In the genomic region with DNA sequence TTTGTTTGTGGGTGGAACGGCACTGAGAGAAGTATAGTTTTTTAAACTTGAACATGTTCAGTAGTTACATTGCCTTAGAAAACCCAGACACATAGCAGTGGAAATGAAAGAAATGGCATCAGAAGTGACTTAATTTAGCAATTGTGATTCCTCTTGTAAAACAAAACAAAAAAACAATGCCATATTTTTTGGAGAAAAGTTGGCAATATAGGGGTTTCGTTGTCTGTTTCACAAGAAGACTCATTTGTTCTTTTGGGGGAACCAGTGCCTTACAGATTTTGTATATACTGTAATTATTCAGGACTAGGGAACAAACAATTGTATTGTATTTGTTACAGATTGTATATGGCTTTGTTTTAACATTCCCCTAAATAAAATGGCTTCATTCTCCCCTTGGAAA, we compare ENCODE assay signal across 23 cellular contexts.
DNase-seq lines count a peak whose midpoint lies in the region; ATAC-seq, FAIRE-seq and TF ChIP-seq lines count a peak whose summit lies in the region.
"Had no signal": no experiment of that assay in that cellular context is flagged by ENCODE, and none has a peak within 500 bp of the region (broad histone marks: within the 10 kb centered on the region; RNA-seq: fewer than 3 reads in every experiment).

No MANE protein-coding gene starts in this region.

- H3K36me3 Mint-ChIP-seq in neural progenitor cell: peaks cover 24% of the 10 kb centered on the region
- H3K36me3 Mint-ChIP-seq in Caco-2 (ENCODE audit: insufficient read depth, unreplicated experiment): no peaks in the 10 kb centered on the region

- intact Hi-C loops in Caco-2 (cut with micrococcal nuclease; ENCODE audit: unreplicated experiment): no loop called here

- H3K4me3 ChIP-seq in SK-N-MC: peak overlapping the region; percentile 32; the same call in 1 of the 2 replicates
- no peak overlapping the region for H3K4me3 ChIP-seq in neural progenitor cell
- H3K4me3 ChIP-seq in Caco-2 (ENCODE audit: low read depth, low read length): no peak overlapping the region
- H3K4me3 ChIP-seq: A549, GM23338, K562 had no signal

- no peak overlapping the region for H3K9ac ChIP-seq in SK-N-MC (ENCODE audit: insufficient read length)
- H3K9ac ChIP-seq in neural progenitor cell: no peak overlapping the region

- no peak for TF ChIP-seq CTCF in neural progenitor cell (IDR thresholded peaks at IDR 0.05)
- no peak for TF ChIP-seq CTCF in Caco-2 (IDR thresholded peaks at IDR 0.05; ENCODE audit: insufficient read depth in 1 of 2, low read depth in 1 of 2, low read length in 1 of 2, severe bottlenecking in 1 of 2, unreplicated experiment in 1 of 2)

- H3K27me3 Mint-ChIP-seq in neural progenitor cell (ENCODE audit: insufficient read depth, low read depth): peaks cover 4% of the 10 kb centered on the region
- H3K27me3 Mint-ChIP-seq in Caco-2 (ENCODE audit: insufficient read depth, unreplicated experiment): no peaks in the 10 kb centered on the region
- H3K27me3 Mint-ChIP-seq: CD4-positive, alpha-beta T cell had no signal

- FAIRE-seq in frontal cortex (lab: Jason Lieb, UNC): peak; percentile 51
- FAIRE-seq: A549, GM19239, HTR-8/SVneo, K562 had no signal

- H3K4me2 ChIP-seq in neural progenitor cell: no peak overlapping the region
- H3K4me2 ChIP-seq: A549, GM23338 had no signal

- H4K20me1 ChIP-seq in neural progenitor cell (ENCODE audit: low read depth): no peaks in the 10 kb centered on the region

- H3K79me2 ChIP-seq in neural progenitor cell (ENCODE audit: low read depth): no peaks in the 10 kb centered on the region

- H3K4me3 Mint-ChIP-seq in neural progenitor cell (no peak overlapping the region), Caco-2 (ENCODE audit: unreplicated experiment) (no peak overlapping the region)
- H3K4me3 Mint-ChIP-seq: CD4-positive, alpha-beta T cell; GM23338; HFFc6 had no signal

- H3K27ac ChIP-seq in SK-N-MC: no peak overlapping the region
- H3K27ac ChIP-seq in neural progenitor cell: no peak overlapping the region
- H3K27ac ChIP-seq in temporal lobe (ENCODE audit: low read depth, low read length): peak overlapping the region; percentile 17
- H3K27ac ChIP-seq: A549, C4-2B had no signal

- H3K36me3 ChIP-seq in SK-N-MC (ENCODE audit: insufficient read depth, low read length) (no peaks in the 10 kb centered on the region), neural progenitor cell (no peaks in the 10 kb centered on the region), Caco-2 (ENCODE audit: control insufficient read depth, insufficient read depth, low read length) (no peaks in the 10 kb centered on the region)

- POLR2A ChIA-PET in Caco-2 (lab: Charles Lee): no interaction called here

- DNase-seq in SK-N-MC (ENCODE audit: low read depth, low spot score) (no peak), frontal cortex (ENCODE audit: low spot score in 2 of 2) (no peak), neural progenitor cell (ENCODE audit: low spot score) (no peak), NCI-H1694 (lab: John Stamatoyannopoulos, UW) (no peak), NCI-H2171 treated with DMSO at 0.1 percent for 48 hours (lab: John Stamatoyannopoulos, UW) (no peak), Caco-2 (no peak)
- DNase-seq: AML-193; CD4-positive, alpha-beta T cell; DMS153; DMS79; GF-D8; H7; HFFc6; IMR-90 had no signal

- H3K27ac Mint-ChIP-seq in neural progenitor cell: peak overlapping the region; percentile 67
- no peak overlapping the region for H3K27ac Mint-ChIP-seq in Caco-2 (ENCODE audit: unreplicated experiment)
- H3K27ac Mint-ChIP-seq: CD4-positive, alpha-beta T cell; HFFc6 had no signal

- ATAC-seq in GM21619 (IDR thresholded peaks at IDR 0.05; ENCODE audit: unreplicated experiment): no peak
- ATAC-seq: A549, GM23338, HCT116, K562 had no signal

- H3K9me3 ChIP-seq in SK-N-MC (ENCODE audit: low read depth, low read length) (no peaks in the 10 kb centered on the region), neural progenitor cell (ENCODE audit: low read depth) (no peaks in the 10 kb centered on the region), Caco-2 (no peaks in the 10 kb centered on the region)
- H3K9me3 ChIP-seq: A549 had no signal

- no peaks in the 10 kb centered on the region for H3K27me3 ChIP-seq in neural progenitor cell
- H3K27me3 ChIP-seq in Caco-2 (replicated peaks; ENCODE audit: control insufficient read depth, insufficient read depth, low read length): no peaks in the 10 kb centered on the region; the same call in 1 of the 2 replicates

- no peaks in the 10 kb centered on the region for H3F3A ChIP-seq in neural progenitor cell (ENCODE audit: low read depth)

- H2AFZ ChIP-seq in neural progenitor cell (replicated peaks): no peak overlapping the region

- no TSS peak for BruUV-seq in Caco-2 (replicated peaks; lab: Mats Ljungman, UMichigan)

- CTCF ChIA-PET in Caco-2 (lab: Charles Lee): no interaction called here

- peaks cover 7% of the 10 kb centered on the region for H3K4me1 ChIP-seq in neural progenitor cell
- H3K4me1 ChIP-seq in Caco-2: no peaks in the 10 kb centered on the region
- H3K4me1 ChIP-seq: A549 had no signal

- H3K4me1 Mint-ChIP-seq in neural progenitor cell (peaks cover 58% of the 10 kb centered on the region), Caco-2 (ENCODE audit: low read depth, unreplicated experiment) (no peaks in the 10 kb centered on the region)

- no peaks in the 10 kb centered on the region for H3K9me3 Mint-ChIP-seq in neural progenitor cell
- H3K9me3 Mint-ChIP-seq in Caco-2 (ENCODE audit: unreplicated experiment): no peaks in the 10 kb centered on the region
- H3K9me3 Mint-ChIP-seq: CD4-positive, alpha-beta T cell; GM23338; HFFc6 had no signal
